Comparison of ENCODE assay signal across 1 cellular context in the genomic region with DNA sequence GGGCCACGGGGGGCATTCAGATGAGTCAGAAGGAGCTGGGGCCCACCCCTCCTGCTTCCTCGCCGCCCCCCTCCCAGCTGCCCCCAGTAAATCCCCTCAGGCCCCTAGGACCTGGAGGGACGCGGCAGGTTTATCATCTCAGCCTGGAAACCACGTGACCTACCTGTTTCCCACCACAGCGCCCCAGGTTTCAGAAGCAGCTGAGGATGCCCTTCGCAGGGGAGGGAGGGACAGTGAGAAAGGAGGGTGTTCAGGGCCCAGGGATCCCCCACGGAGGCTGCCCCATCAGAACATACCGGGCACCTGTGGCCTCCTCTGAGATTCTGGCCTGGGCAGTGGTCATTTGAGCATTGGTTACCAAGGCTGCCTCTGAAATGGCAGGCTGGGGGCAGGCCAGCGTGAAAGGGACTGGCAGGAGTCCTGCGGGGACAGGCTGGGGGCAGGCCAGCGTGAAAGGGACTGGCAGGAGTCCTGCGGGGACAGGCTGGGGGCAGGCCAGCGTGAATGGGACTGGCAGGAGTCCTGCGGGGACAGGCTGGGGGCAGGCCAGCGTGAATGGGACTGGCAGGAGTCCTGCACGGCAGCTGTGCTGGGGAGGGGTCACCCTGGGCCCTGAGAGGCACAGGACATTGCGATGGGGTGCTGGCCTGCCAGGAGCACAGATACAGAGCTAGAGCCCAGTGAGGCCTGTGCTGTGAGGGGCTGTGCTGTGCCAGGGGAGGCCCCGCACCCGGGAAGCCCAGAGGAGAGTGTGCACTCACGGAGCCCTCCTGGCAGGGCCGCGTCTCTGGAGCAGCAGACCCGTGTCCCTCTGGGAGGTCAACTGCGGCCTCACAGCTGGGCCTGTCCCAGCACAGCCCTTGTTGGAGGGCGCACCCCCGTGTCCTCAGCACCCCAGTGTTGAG.
TF ChIP-seq lines count a peak whose summit lies in the region.

No MANE protein-coding gene starts in this region.

TF ChIP-seq in SK-N-SH, 30 proteins besides CTCF, POLR2A, EP300 and RAD21 (continued from another document):
- TF ChIP-seq, protein P1, sequence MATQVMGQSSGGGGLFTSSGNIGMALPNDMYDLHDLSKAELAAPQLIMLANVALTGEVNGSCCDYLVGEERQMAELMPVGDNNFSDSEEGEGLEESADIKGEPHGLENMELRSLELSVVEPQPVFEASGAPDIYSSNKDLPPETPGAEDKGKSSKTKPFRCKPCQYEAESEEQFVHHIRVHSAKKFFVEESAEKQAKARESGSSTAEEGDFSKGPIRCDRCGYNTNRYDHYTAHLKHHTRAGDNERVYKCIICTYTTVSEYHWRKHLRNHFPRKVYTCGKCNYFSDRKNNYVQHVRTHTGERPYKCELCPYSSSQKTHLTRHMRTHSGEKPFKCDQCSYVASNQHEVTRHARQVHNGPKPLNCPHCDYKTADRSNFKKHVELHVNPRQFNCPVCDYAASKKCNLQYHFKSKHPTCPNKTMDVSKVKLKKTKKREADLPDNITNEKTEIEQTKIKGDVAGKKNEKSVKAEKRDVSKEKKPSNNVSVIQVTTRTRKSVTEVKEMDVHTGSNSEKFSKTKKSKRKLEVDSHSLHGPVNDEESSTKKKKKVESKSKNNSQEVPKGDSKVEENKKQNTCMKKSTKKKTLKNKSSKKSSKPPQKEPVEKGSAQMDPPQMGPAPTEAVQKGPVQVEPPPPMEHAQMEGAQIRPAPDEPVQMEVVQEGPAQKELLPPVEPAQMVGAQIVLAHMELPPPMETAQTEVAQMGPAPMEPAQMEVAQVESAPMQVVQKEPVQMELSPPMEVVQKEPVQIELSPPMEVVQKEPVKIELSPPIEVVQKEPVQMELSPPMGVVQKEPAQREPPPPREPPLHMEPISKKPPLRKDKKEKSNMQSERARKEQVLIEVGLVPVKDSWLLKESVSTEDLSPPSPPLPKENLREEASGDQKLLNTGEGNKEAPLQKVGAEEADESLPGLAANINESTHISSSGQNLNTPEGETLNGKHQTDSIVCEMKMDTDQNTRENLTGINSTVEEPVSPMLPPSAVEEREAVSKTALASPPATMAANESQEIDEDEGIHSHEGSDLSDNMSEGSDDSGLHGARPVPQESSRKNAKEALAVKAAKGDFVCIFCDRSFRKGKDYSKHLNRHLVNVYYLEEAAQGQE (IDR thresholded peaks at IDR 0.05; ENCODE audit: low read depth, low read length), result no peak
- no peak for TF ChIP-seq ELF1 (IDR thresholded peaks at IDR 0.05)
- no peak for TF ChIP-seq RCOR1 (IDR thresholded peaks at IDR 0.05; ENCODE audit: low read length)
- no peak for TF ChIP-seq MEF2A (IDR thresholded peaks at IDR 0.05; ENCODE audit: borderline replicate concordance, low read depth)
TF ChIP-seq in SK-N-SH: peak in this region for 0.
